Comparison of ENCODE assay signal across 12 cellular contexts in genomic region chr6:81748946-81749345, GRCh38. TPM values are rescaled to one million over a fixed set of nuclear protein-coding genes. Genes with fewer than 3 reads are reported as not detected.
DNase-seq lines count a peak whose midpoint lies in the region; TF ChIP-seq lines count a peak whose summit lies in the region.
"Had no signal": no experiment of that assay in that cellular context is flagged by ENCODE, and none has a peak within 500 bp of the region (broad histone marks: within the 10 kb centered on the region; RNA-seq: fewer than 3 reads in every experiment).

No MANE protein-coding gene starts in this region.

- H3K9ac ChIP-seq in Loucy (ENCODE audit: low read depth, low read length, poor library complexity, severe bottlenecking): peak overlapping the region; percentile 99

- H3K4me1 ChIP-seq in ACC112 (ENCODE audit: control insufficient read depth, insufficient read depth, low read length, unreplicated experiment) (peaks cover 23% of the 10 kb centered on the region), Loucy (ENCODE audit: insufficient read depth, low read length, poor library complexity, severe bottlenecking) (peaks cover 46% of the 10 kb centered on the region), BE2C (peaks cover 5% of the 10 kb centered on the region; the same call in 1 of the 2 replicates)

- peaks cover 80% of the 10 kb centered on the region for H4K20me1 ChIP-seq in Loucy (ENCODE audit: insufficient read depth, low read length, poor library complexity, severe bottlenecking)

- H2AFZ ChIP-seq in ACC112 (ENCODE audit: low read length, unreplicated experiment): peak overlapping the region; percentile 8
- H2AFZ ChIP-seq in Loucy (ENCODE audit: low read length): no peak overlapping the region

- H3K27me3 Mint-ChIP-seq in progenitor cell of endocrine pancreas: no peaks in the 10 kb centered on the region

- no peaks in the 10 kb centered on the region for H3K9me2 ChIP-seq in Loucy (replicated peaks; ENCODE audit: low read depth, low read length)

- peaks cover 17% of the 10 kb centered on the region for H3F3A ChIP-seq in Loucy (ENCODE audit: low read depth)

- peak overlapping the region; percentile 98 for H3K4me2 ChIP-seq in Loucy (ENCODE audit: low read depth, low read length, poor library complexity, severe bottlenecking)

- peak overlapping the region; percentile 10 for H3K4me3 Mint-ChIP-seq in progenitor cell of endocrine pancreas (ENCODE audit: low read depth)

- H3K27me3 ChIP-seq in ACC112 (ENCODE audit: insufficient read depth, low read length) (no peaks in the 10 kb centered on the region), Loucy (ENCODE audit: insufficient read depth, low read length, poor library complexity, severe bottlenecking) (peaks cover 48% of the 10 kb centered on the region), BE2C (no peaks in the 10 kb centered on the region)

- TF ChIP-seq CTCF in Loucy (conservative IDR thresholded peaks at IDR 0.05; ENCODE audit: low read length) (no peak), fibroblast of mammary gland (conservative IDR thresholded peaks at IDR 0.05; ENCODE audit: control insufficient read depth, insufficient read depth, low read depth, low read length) (no peak), progenitor cell of endocrine pancreas (IDR thresholded peaks at IDR 0.05; ENCODE audit: unreplicated experiment) (no peak), BE2C (IDR thresholded peaks at IDR 0.05; ENCODE audit: low read depth, low read length) (no peak)

- H3K4me3 ChIP-seq in ACC112 (ENCODE audit: low read depth, low read length): peak overlapping the region; percentile 99
- peak overlapping the region; percentile 96 for H3K4me3 ChIP-seq in Loucy (ENCODE audit: low read length, poor library complexity, severe bottlenecking)
- peak overlapping the region; percentile 92 for H3K4me3 ChIP-seq in fibroblast of mammary gland (ENCODE audit: control insufficient read depth, low read depth, low read length)
- no peak overlapping the region for H3K4me3 ChIP-seq in BE2C (ENCODE audit: low read depth, low read length)

- H3K27ac ChIP-seq in ACC112 (ENCODE audit: low read depth, low read length): no peak overlapping the region

- H3K27ac Mint-ChIP-seq in progenitor cell of endocrine pancreas: no peak overlapping the region

- H3K79me2 ChIP-seq in ACC112 (ENCODE audit: control insufficient read depth, insufficient read depth, low read length, unreplicated experiment): peaks cover 56% of the 10 kb centered on the region
- H3K79me2 ChIP-seq in Loucy (ENCODE audit: insufficient read depth, low read length): peaks cover 86% of the 10 kb centered on the region

- DNase-seq in fibroblast of mammary gland (ENCODE audit: low read depth) (peak; percentile 53), progenitor cell of endocrine pancreas (ENCODE audit: low spot score, unreplicated experiment) (no peak), HK-2 (ENCODE audit: unreplicated experiment) (no peak), BE2C (no peak), amygdala (lab: John Stamatoyannopoulos, UW) (no peak)
- no peak for DNase-seq in activated CD4-positive, alpha-beta T cell treated with anti-CD3 and anti-CD28 coated beads, Interleukin-2, amount 50 U/mL, for 4 hours
- DNase-seq: activated T-cell treated with anti-CD3 and anti-CD28 coated beads, Interleukin-2, amount 50 U/mL, for 1 hour; CD4-positive, alpha-beta memory T cell; KBM-7; left lung had no signal

- peaks cover 17% of the 10 kb centered on the region for H3K4me1 Mint-ChIP-seq in progenitor cell of endocrine pancreas (ENCODE audit: low read depth)

- peaks cover 6% of the 10 kb centered on the region for H3K36me3 Mint-ChIP-seq in progenitor cell of endocrine pancreas (ENCODE audit: insufficient read depth)

- H3K9me3 ChIP-seq in Loucy (ENCODE audit: insufficient read depth, low read depth, low read length): no peaks in the 10 kb centered on the region
- no peaks in the 10 kb centered on the region for H3K9me3 ChIP-seq in BE2C
- H3K9me3 ChIP-seq: left lung had no signal

- H3K36me3 ChIP-seq in ACC112 (ENCODE audit: insufficient read depth, low read length): peaks cover 42% of the 10 kb centered on the region
- peaks cover 65% of the 10 kb centered on the region for H3K36me3 ChIP-seq in Loucy (ENCODE audit: insufficient read depth, low read length)
- no peaks in the 10 kb centered on the region for H3K36me3 ChIP-seq in BE2C
- H3K36me3 ChIP-seq: left lung had no signal

- no peaks in the 10 kb centered on the region for H3K9me3 Mint-ChIP-seq in progenitor cell of endocrine pancreas (ENCODE audit: low read depth)

RNA-seq across cellular contexts. Expression of gene TENT5A, which starts 3.5 kb away (rescaled TPM):
- 8.1 and 9.6 TPM in 2 replicates for total RNA-seq in progenitor cell of endocrine pancreas
- polyA plus RNA-seq in BE2C (2012; ENCODE audit: insufficient read depth, insufficient read length, low read depth): 1.4 TPM
